In the genomic region with DNA sequence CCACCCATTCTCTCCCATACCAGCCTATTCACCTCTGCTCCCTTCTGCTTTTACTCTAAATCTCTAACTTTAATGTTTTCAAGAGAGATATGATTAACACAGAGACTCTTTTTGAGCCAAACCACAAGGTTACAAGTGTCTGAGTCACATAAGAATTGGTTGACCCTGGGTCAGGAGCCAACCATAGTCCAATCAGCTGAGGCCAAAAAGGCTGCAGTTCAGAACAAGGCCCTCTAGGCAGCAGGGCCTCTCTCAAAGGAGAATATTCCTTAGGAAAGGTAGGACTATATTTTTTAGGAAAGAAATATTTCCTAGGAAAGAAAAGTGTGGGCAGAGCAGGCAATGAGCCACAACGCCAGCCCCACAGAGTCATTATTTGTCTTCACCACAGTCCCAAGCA, we compare ENCODE assay signal across 8 cellular contexts. TPM values are rescaled to one million over a fixed set of nuclear protein-coding genes. Genes with fewer than 3 reads are reported as not detected.
DNase-seq lines count a peak whose midpoint lies in the region; ATAC-seq, FAIRE-seq and TF ChIP-seq lines count a peak whose summit lies in the region.

No MANE protein-coding gene starts in this region.

- H3K9me3 Mint-ChIP-seq in activated naive CD4-positive, alpha-beta T cell treated with anti-CD3 and anti-CD28 coated beads, Interleukin-2, amount 50 U/mL, for 72 hours: peaks cover 14 to 21% of the 10 kb centered on the region in 2 donors

- H3K27me3 ChIP-seq in BE2C: no peaks in the 10 kb centered on the region
- H3K27me3 ChIP-seq in layer of hippocampus (ENCODE audit: control insufficient read depth, insufficient read depth, low read length): no peaks in the 10 kb centered on the region

- peak overlapping the region; percentile 56 for H3K27ac ChIP-seq in layer of hippocampus (ENCODE audit: low read depth, low read length)

- peaks cover 3% of the 10 kb centered on the region; the same call in 1 of the 2 replicates for H3K9me3 ChIP-seq in BE2C

- peak; percentile 29 for ATAC-seq in GM18519 (IDR thresholded peaks at IDR 0.05; ENCODE audit: low FRiP score, unreplicated experiment)
- peak; percentile 29 to 62 for ATAC-seq in activated naive CD4-positive, alpha-beta T cell treated with anti-CD3 and anti-CD28 coated beads, Interleukin-2, amount 50 U/mL, for 72 hours

- H3K4me3 ChIP-seq in BE2C (ENCODE audit: low read depth, low read length): peak overlapping the region; percentile 74

- peak overlapping the region; percentile 92 to 96 for H3K27ac Mint-ChIP-seq in activated naive CD4-positive, alpha-beta T cell treated with anti-CD3 and anti-CD28 coated beads, Interleukin-2, amount 50 U/mL, for 72 hours

- DNase-seq in BE2C: no peak
- DNase-seq in HPDE6-E6E7 (ENCODE audit: extremely low spot score): peak; percentile 49
- peak in 1 of 2 donors; percentile 25 for DNase-seq in activated naive CD4-positive, alpha-beta T cell treated with anti-CD3 and anti-CD28 coated beads, Interleukin-2, amount 50 U/mL, for 72 hours (ENCODE audit: low spot score in 2 of 2)
- no peak for DNase-seq in GM12891 (ENCODE audit: insufficient read length, low spot score)
- DNase-seq in activated effector memory CD4-positive, alpha-beta T cell treated with anti-CD3 and anti-CD28 coated beads, Interleukin-2, amount 50 U/mL, for 16 hours: no peak
- DNase-seq in occipital lobe (lab: John Stamatoyannopoulos, UW): no peak

- H3K36me3 ChIP-seq in BE2C: no peaks in the 10 kb centered on the region; the same call in none of the 2 replicates

- H3K36me3 Mint-ChIP-seq in activated naive CD4-positive, alpha-beta T cell treated with anti-CD3 and anti-CD28 coated beads, Interleukin-2, amount 50 U/mL, for 72 hours: peaks cover 40 to 47% of the 10 kb centered on the region in 2 donors

- FAIRE-seq in GM12891 (lab: Jason Lieb, UNC): no peak

- no peak for TF ChIP-seq CTCF in BE2C (IDR thresholded peaks at IDR 0.05; ENCODE audit: low read depth, low read length)

- no peak for TF ChIP-seq POLR2A in GM12891 (IDR thresholded peaks at IDR 0.05; ENCODE audit: low read depth, low read length)

- H3K4me1 ChIP-seq in BE2C: peaks cover 19% of the 10 kb centered on the region

TF ChIP-seq in GM12891, 5 proteins besides CTCF, POLR2A, EP300 and RAD21:
- TF ChIP-seq SPI1 (IDR thresholded peaks at IDR 0.05; ENCODE audit: low read depth, low read length): no peak
- no peak for TF ChIP-seq POLR2AphosphoS5 (IDR thresholded peaks at IDR 0.05; ENCODE audit: low read depth, low read length)
- no peak for TF ChIP-seq POU2F2 (IDR thresholded peaks at IDR 0.05; ENCODE audit: low read depth, low read length)
- no peak for TF ChIP-seq PAX5 (IDR thresholded peaks at IDR 0.05; ENCODE audit: insufficient read depth, low read length, severe bottlenecking)
- no peak for TF ChIP-seq TAF1 (IDR thresholded peaks at IDR 0.05; ENCODE audit: low read depth, low read length)

RNA-seq across cellular contexts. Expression of a gene that starts 2.3 kb away (rescaled TPM):
- 15.0 TPM for polyA plus RNA-seq in BE2C (2012; ENCODE audit: insufficient read depth, insufficient read length, low read depth)
- 10 to 100 TPM; 36.6 to 45.7 TPM for total RNA-seq in activated naive CD4-positive, alpha-beta T cell treated with anti-CD3 and anti-CD28 coated beads, Interleukin-2, amount 50 U/mL, for 72 hours
- polyA plus RNA-seq in GM12891 (2012; ENCODE audit: low read depth, missing spikeins): 13.4 TPM
- 239 TPM for total RNA-seq in occipital lobe
